11 cellular contexts compared by ENCODE assay signal in the genomic region with DNA sequence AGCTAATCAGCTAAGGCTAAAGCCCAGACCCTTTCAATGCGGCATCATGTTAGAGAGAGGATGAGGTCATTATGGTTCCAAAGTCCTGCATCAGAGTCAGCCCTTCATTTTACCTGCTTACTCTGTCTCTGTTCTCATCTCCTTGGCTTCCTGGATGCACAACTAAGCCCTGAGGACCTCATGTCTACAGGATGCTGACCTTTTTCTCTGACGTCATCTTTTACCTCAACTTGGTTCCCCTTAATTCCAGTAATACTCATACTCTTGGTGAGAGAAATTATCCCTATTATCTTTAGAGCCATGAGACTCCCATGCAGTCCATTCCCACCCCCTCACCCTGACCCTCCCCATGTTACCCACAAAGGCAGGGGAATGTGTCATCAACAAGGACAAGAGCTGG.
"Had no signal": no experiment of that assay in that cellular context is flagged by ENCODE, and none has a peak within 500 bp of the region (broad histone marks: within the 10 kb centered on the region; RNA-seq: fewer than 3 reads in every experiment).

No MANE protein-coding gene starts in this region.

- ATAC-seq: GM23338, HCT116 had no signal

- H2AFZ ChIP-seq: GM23248, GM23338 had no signal

- FAIRE-seq: H1, H54 had no signal

- H3K4me2 ChIP-seq: GM23338 had no signal

- DNase-seq: GM23248, GOT3, H7, H9, HCEC 1CT, HFFc6 had no signal

- H3K27ac ChIP-seq: GM23248 had no signal

- H3K36me3 ChIP-seq: HAP-1 had no signal

- H3K4me1 ChIP-seq: HAP-1 had no signal

- H3K4me3 ChIP-seq: GM23248, GM23338, HAP-1 had no signal

- H3K9me3 ChIP-seq: HAP-1 had no signal

- H3K9ac ChIP-seq: GM23248 had no signal
